23 cellular contexts compared by ENCODE assay signal in genomic region chr22:36887164-36887563, GRCh38. TPM values are rescaled to one million over a fixed set of nuclear protein-coding genes. Genes with fewer than 3 reads are reported as not detected.
DNase-seq lines count a peak whose midpoint lies in the region; ATAC-seq lines count a peak whose summit lies in the region.
"Had no signal": no experiment of that assay in that cellular context is flagged by ENCODE, and none has a peak within 500 bp of the region (broad histone marks: within the 10 kb centered on the region; RNA-seq: fewer than 3 reads in every experiment).

No MANE protein-coding gene starts in this region.

- no peak overlapping the region for H3K4me3 ChIP-seq in CD4-positive, alpha-beta memory T cell (ENCODE audit: low read length in 2 of 2)
- H3K4me3 ChIP-seq: BLaER1 treated with 17β-estradiol and CSF1 and Interleukin-3, amounts not matched to agents 10 nM and 100 nM; Peyer's patch had no signal

- H3K4me3 Mint-ChIP-seq in CD4-positive, alpha-beta memory T cell, result peak overlapping the region in 4 of 8 donors; percentile 18 to 61 (median 56)
- peak overlapping the region; percentile 2 for H3K4me3 Mint-ChIP-seq in T-helper 17 cell
- no peak overlapping the region for H3K4me3 Mint-ChIP-seq in effector memory CD8-positive, alpha-beta T cell
- H3K4me3 Mint-ChIP-seq: IgD-negative memory B cell had no signal

- no peak overlapping the region for H3K27ac ChIP-seq in CD4-positive, alpha-beta memory T cell (ENCODE audit: low read depth, low read length)
- H3K27ac ChIP-seq: 22Rv1; BLaER1 treated with 17β-estradiol and CSF1 and Interleukin-3, amounts not matched to agents 10 nM and 100 nM; Peyer's patch had no signal

- peak overlapping the region; percentile 22 to 92 (median 85) for H3K27ac Mint-ChIP-seq in CD4-positive, alpha-beta memory T cell
- H3K27ac Mint-ChIP-seq in T-helper 17 cell, result peak overlapping the region; percentile 69
- peak overlapping the region in 1 of 2 donors; percentile 44 for H3K27ac Mint-ChIP-seq in effector memory CD8-positive, alpha-beta T cell
- H3K27ac Mint-ChIP-seq: IgD-negative memory B cell had no signal

- peaks cover 0 to 17% (median 11%) of the 10 kb centered on the region in 8 donors for H3K9me3 Mint-ChIP-seq in CD4-positive, alpha-beta memory T cell
- H3K9me3 Mint-ChIP-seq in effector memory CD8-positive, alpha-beta T cell, result no peaks in the 10 kb centered on the region

- CTCF ChIA-PET in CD4-positive, alpha-beta memory T cell (lab: Charles Lee; ENCODE audit: partially characterized antibody), result interaction anchor here (1.2 to 5.4 kb wide), 5 partner anchors 13 to 90 kb away, joined by 5 to 48 read pairs (median 7); no protein-coding TSS in a partner anchor

- intact Hi-C loops in CD4-positive, alpha-beta memory T cell (cut with micrococcal nuclease), result no loop called here

- H3K4me1 ChIP-seq in CD4-positive, alpha-beta memory T cell (ENCODE audit: insufficient read depth, low read length), result peaks cover 21% of the 10 kb centered on the region
- H3K4me1 ChIP-seq: Peyer's patch had no signal

- H3K27me3 ChIP-seq in CD4-positive, alpha-beta memory T cell (ENCODE audit: insufficient read depth, low read length), result no peaks in the 10 kb centered on the region
- H3K27me3 ChIP-seq: BLaER1 treated with 17β-estradiol and CSF1 and Interleukin-3, amounts not matched to agents 10 nM and 100 nM; Peyer's patch had no signal

- H3K4me1 Mint-ChIP-seq in CD4-positive, alpha-beta memory T cell, result peaks cover 4 to 8% (median 7%) of the 10 kb centered on the region in 4 donors
- H3K4me1 Mint-ChIP-seq in T-helper 17 cell, result peaks cover 13% of the 10 kb centered on the region
- H3K4me1 Mint-ChIP-seq in effector memory CD8-positive, alpha-beta T cell (ENCODE audit: low read depth in 2 of 2), result peaks cover 4% of the 10 kb centered on the region in 2 donors
- H3K4me1 Mint-ChIP-seq: IgD-negative memory B cell had no signal

- peaks cover 0 to 8% of the 10 kb centered on the region in 2 donors for H3K9me3 ChIP-seq in CD4-positive, alpha-beta memory T cell (ENCODE audit: control insufficient read depth in 1 of 2, low read length in 2 of 2)
- H3K9me3 ChIP-seq in T-helper 17 cell (ENCODE audit: control insufficient read depth, low read length, poor library complexity, severe bottlenecking), result no peaks in the 10 kb centered on the region
- H3K9me3 ChIP-seq: Peyer's patch had no signal

- POLR2A ChIA-PET in CD4-positive, alpha-beta memory T cell (lab: Charles Lee; ENCODE audit: partially characterized antibody), result interaction anchor here (1.0 to 2.7 kb wide), 5 partner anchors 10 to 276 kb away, joined by 4 to 18 read pairs (median 13); partner anchors contain the start of gene NCF4

- peaks cover 0 to 2% of the 10 kb centered on the region in 2 donors for H3K27me3 Mint-ChIP-seq in CD4-positive, alpha-beta memory T cell
- no peaks in the 10 kb centered on the region for H3K27me3 Mint-ChIP-seq in T-helper 17 cell
- H3K27me3 Mint-ChIP-seq in effector memory CD8-positive, alpha-beta T cell, result peaks cover 34 to 37% of the 10 kb centered on the region in 2 donors

- peak; percentile 80 to 85 for ATAC-seq in activated CD4-positive, CD25-positive, alpha-beta regulatory T cell treated with anti-CD3 and anti-CD28 coated beads, Interleukin-2, amount 50 U/mL, for 24 hours
- ATAC-seq in T-helper 17 cell (peak; percentile 99), HG02798 (IDR thresholded peaks at IDR 0.05; ENCODE audit: poor library complexity, unreplicated experiment) (no peak)
- peak; percentile 58 for ATAC-seq in effector memory CD8-positive, alpha-beta T cell (replicated peaks)

- no peak for DNase-seq in activated CD4-positive, CD25-positive, alpha-beta regulatory T cell (lab: John Stamatoyannopoulos, UW)
- peak in 4 of 5 donors; percentile 35 to 72 (median 52) for DNase-seq in CD4-positive, alpha-beta memory T cell
- DNase-seq in T-helper 17 cell (no peak), AG08396 (ENCODE audit: low spot score) (no peak), NCI-H2029 treated with DMSO at 0.1 percent for 48 hours (lab: John Stamatoyannopoulos, UW) (no peak)
- DNase-seq in effector memory CD8-positive, alpha-beta T cell, result no peak
- DNase-seq: ACHN, EL, GF-D8, NCI-H1105, NCI-H146, NCI-H2029, NCI-H2171, NCI-H345, NCI-H524 treated with DMSO at 0.1 percent for 48 hours, NCI-H82, Peyer's patch had no signal

- H3K36me3 Mint-ChIP-seq in CD4-positive, alpha-beta memory T cell, result no peaks in the 10 kb centered on the region
- no peaks in the 10 kb centered on the region for H3K36me3 Mint-ChIP-seq in T-helper 17 cell (ENCODE audit: low read depth)
- H3K36me3 Mint-ChIP-seq in effector memory CD8-positive, alpha-beta T cell (ENCODE audit: insufficient read depth), result no peaks in the 10 kb centered on the region

- H3K36me3 ChIP-seq in CD4-positive, alpha-beta memory T cell (ENCODE audit: insufficient read depth, low read length), result no peaks in the 10 kb centered on the region
- H3K36me3 ChIP-seq: Peyer's patch had no signal

RNA-seq across cellular contexts. Expression of gene CSF2RB, which starts 26.3 kb away (rescaled TPM):
- 1 to 10 TPM; 1.2 TPM for total RNA-seq in CD4-positive, alpha-beta memory T cell
- under 1 TPM in 1 of 2 donors, not detected in 1; 0.34 TPM for polyA plus RNA-seq in CD4-positive, alpha-beta memory T cell
- total RNA-seq in T-helper 17 cell, result 1 to 10 TPM; 5.1 to 8.0 TPM
- total RNA-seq: H4 had no signal

RNA-seq across cellular contexts. Expression of gene NCF4, which starts 26.4 kb away (rescaled TPM):
- total RNA-seq in CD4-positive, alpha-beta memory T cell, result 10 to 100 TPM; 16.6 to 17.5 TPM
- polyA plus RNA-seq in CD4-positive, alpha-beta memory T cell, result 10 to 100 TPM; 26.8 to 28.0 TPM
- total RNA-seq in T-helper 17 cell, result 10 to 100 TPM; 31.7 to 37.1 TPM
- total RNA-seq: H4 had no signal

Comparison
In these comparisons a context has a peak if more than half of its experiments do, and no peak if none do; other contexts are left out.
1. DNase-seq: peak in CD4-positive, alpha-beta memory T cell (4 of 5); none in activated CD4-positive, CD25-positive, alpha-beta regulatory T cell (0 of 4), T-helper 17 cell (0 of 3), effector memory CD8-positive, alpha-beta T cell (0 of 3), AG08396 (single experiment) and NCI-H2029 treated with DMSO at 0.1 percent for 48 hours (single experiment).